8 cellular contexts compared by ENCODE assay signal in genomic region chr17:18260332-18261145, GRCh38. TPM values are rescaled to one million over a fixed set of nuclear protein-coding genes. Genes with fewer than 3 reads are reported as not detected.
A peak's percentile ranks its signal among the peaks of the same experiment; 100 is the strongest.
DNase-seq lines count a peak whose midpoint lies in the region; ATAC-seq and TF ChIP-seq lines count a peak whose summit lies in the region.

Gene MIEF2, plus strand, starts transcription at chr17:18260662. Its CDS starts 2,059 bp downstream, at chr17:18262721.

- peaks cover 47% of the 10 kb centered on the region for H3K4me1 ChIP-seq in CD8-positive, alpha-beta T cell (ENCODE audit: insufficient read depth, low read length)

- no peaks in the 10 kb centered on the region for H3K9me3 Mint-ChIP-seq in CD8-positive, alpha-beta T cell
- H3K9me3 Mint-ChIP-seq in effector memory CD8-positive, alpha-beta T cell = no peaks in the 10 kb centered on the region
- H3K9me3 Mint-ChIP-seq in memory B cell = no peaks in the 10 kb centered on the region

- peak within 1 kb of the TSS; percentile 92 for H3K27ac Mint-ChIP-seq in CD8-positive, alpha-beta T cell
- peak within 1 kb of the TSS; percentile 89 to 94 for H3K27ac Mint-ChIP-seq in effector memory CD8-positive, alpha-beta T cell
- peak within 1 kb of the TSS; percentile 73 for H3K27ac Mint-ChIP-seq in memory B cell

- peak within 1 kb of the TSS; percentile 78 for H3K4me3 Mint-ChIP-seq in CD8-positive, alpha-beta T cell
- H3K4me3 Mint-ChIP-seq in effector memory CD8-positive, alpha-beta T cell = peak within 1 kb of the TSS; percentile 98 to 99
- peak within 1 kb of the TSS; percentile 83 for H3K4me3 Mint-ChIP-seq in memory B cell

- H3K27me3 ChIP-seq in CD8-positive, alpha-beta T cell (ENCODE audit: insufficient read depth, low read length) = no peaks in the 10 kb centered on the region

- no peaks in the 10 kb centered on the region for H3K9me3 ChIP-seq in CD8-positive, alpha-beta T cell (ENCODE audit: low read length)

- H3K27me3 Mint-ChIP-seq in CD8-positive, alpha-beta T cell (ENCODE audit: low read depth) = no peaks in the 10 kb centered on the region
- H3K27me3 Mint-ChIP-seq in effector memory CD8-positive, alpha-beta T cell = no peaks in the 10 kb centered on the region
- no peaks in the 10 kb centered on the region for H3K27me3 Mint-ChIP-seq in memory B cell

- DNase-seq in CD8-positive, alpha-beta T cell = peak; percentile 83 to 95 (median 91)
- DNase-seq in HPDE6-E6E7 (ENCODE audit: extremely low spot score) (peak; percentile 97), NK-92 (lab: John Stamatoyannopoulos, UW; ENCODE audit: unreplicated experiment) (peak; percentile 50), memory B cell (ENCODE audit: low spot score in 2 of 2) (peak; percentile 82 to 85)
- DNase-seq in activated CD8-positive, alpha-beta memory T cell treated with anti-CD3 and anti-CD28 coated beads for 24 hours = peak; percentile 95
- DNase-seq in effector memory CD8-positive, alpha-beta T cell = peak; percentile 87 to 88 (median 87)
- peak; percentile 87 for DNase-seq in stimulated activated CD8-positive, alpha-beta memory T cell treated with anti-CD3 and anti-CD28 coated beads, Interleukin-12 subunit alpha, Interleukin-12 subunit beta, amount 100 ng/mL, for 1 hour (ENCODE audit: low read depth)

- TF ChIP-seq CTCF in CD8-positive, alpha-beta T cell (IDR thresholded peaks at IDR 0.05) = no peak

- peak; percentile 87 for ATAC-seq in CD8-positive, alpha-beta T cell
- peak; percentile 73 for ATAC-seq in GM19463 (IDR thresholded peaks at IDR 0.05; ENCODE audit: unreplicated experiment)
- ATAC-seq in effector memory CD8-positive, alpha-beta T cell (replicated peaks) = peak; percentile 86
- ATAC-seq in memory B cell (ENCODE audit: low read depth) = peak; percentile 87

- peaks cover 43% of the 10 kb centered on the region for H3K4me1 Mint-ChIP-seq in CD8-positive, alpha-beta T cell (ENCODE audit: low read depth)
- H3K4me1 Mint-ChIP-seq in effector memory CD8-positive, alpha-beta T cell (ENCODE audit: low read depth in 2 of 2) = peaks cover 32 to 44% of the 10 kb centered on the region in 2 donors
- peaks cover 12% of the 10 kb centered on the region for H3K4me1 Mint-ChIP-seq in memory B cell

- POLR2A ChIA-PET in CD8-positive, alpha-beta T cell (lab: Charles Lee) = interaction anchor here (0.7 to 2.5 kb wide), 5 partner anchors 16 to 1876 kb away, joined by 3 to 9 read pairs (median 3); partner anchors contain the start of genes ALKBH5, DRC3 and TOM1L2

- peak within 1 kb of the TSS; percentile 78 for H3K4me3 ChIP-seq in CD8-positive, alpha-beta T cell (ENCODE audit: low read depth, low read length)

- H3K36me3 ChIP-seq in CD8-positive, alpha-beta T cell (ENCODE audit: insufficient read depth, low read length) = peaks cover 18% of the 10 kb centered on the region

- H3K36me3 Mint-ChIP-seq in CD8-positive, alpha-beta T cell = peaks cover 29% of the 10 kb centered on the region
- peaks cover 12% of the 10 kb centered on the region for H3K36me3 Mint-ChIP-seq in effector memory CD8-positive, alpha-beta T cell (ENCODE audit: insufficient read depth)
- peaks cover 3% of the 10 kb centered on the region for H3K36me3 Mint-ChIP-seq in memory B cell

- H3K27ac ChIP-seq in CD8-positive, alpha-beta T cell (ENCODE audit: low read depth, low read length) = peak within 1 kb of the TSS; percentile 93

- intact Hi-C loops in CD8-positive, alpha-beta T cell (cut with DNase I, micrococcal nuclease) = loop anchor here (1.0 kb wide), 2 partner anchors 55 to 77 kb away; partner anchors contain the start of genes ALKBH5 (in 2 of the 2) and SMCR8 (in 2 of the 2)

- CTCF ChIA-PET in CD8-positive, alpha-beta T cell (lab: Charles Lee) = interaction anchor here (0.6 to 0.7 kb wide), 2 partner anchors 40 to 119 kb away, joined by 3 read pairs; no protein-coding TSS in a partner anchor

RNA-seq across cellular contexts. Expression of gene MIEF2, which starts in this region (rescaled TPM):
- total RNA-seq in CD8-positive, alpha-beta T cell = 10 to 100 TPM in 1 of 2 experiments, 1 to 10 TPM in 1; 9.6 to 11.0 TPM

Comparison
In these comparisons a context has a peak if more than half of its experiments do, and no peak if none do; other contexts are left out.
1. Peak in every context shown above with its lines: DNase-seq, ATAC-seq, H3K4me3 ChIP-seq and H3K27ac ChIP-seq.